Comparison of ENCODE assay signal across 1 cellular context in the genomic region with DNA sequence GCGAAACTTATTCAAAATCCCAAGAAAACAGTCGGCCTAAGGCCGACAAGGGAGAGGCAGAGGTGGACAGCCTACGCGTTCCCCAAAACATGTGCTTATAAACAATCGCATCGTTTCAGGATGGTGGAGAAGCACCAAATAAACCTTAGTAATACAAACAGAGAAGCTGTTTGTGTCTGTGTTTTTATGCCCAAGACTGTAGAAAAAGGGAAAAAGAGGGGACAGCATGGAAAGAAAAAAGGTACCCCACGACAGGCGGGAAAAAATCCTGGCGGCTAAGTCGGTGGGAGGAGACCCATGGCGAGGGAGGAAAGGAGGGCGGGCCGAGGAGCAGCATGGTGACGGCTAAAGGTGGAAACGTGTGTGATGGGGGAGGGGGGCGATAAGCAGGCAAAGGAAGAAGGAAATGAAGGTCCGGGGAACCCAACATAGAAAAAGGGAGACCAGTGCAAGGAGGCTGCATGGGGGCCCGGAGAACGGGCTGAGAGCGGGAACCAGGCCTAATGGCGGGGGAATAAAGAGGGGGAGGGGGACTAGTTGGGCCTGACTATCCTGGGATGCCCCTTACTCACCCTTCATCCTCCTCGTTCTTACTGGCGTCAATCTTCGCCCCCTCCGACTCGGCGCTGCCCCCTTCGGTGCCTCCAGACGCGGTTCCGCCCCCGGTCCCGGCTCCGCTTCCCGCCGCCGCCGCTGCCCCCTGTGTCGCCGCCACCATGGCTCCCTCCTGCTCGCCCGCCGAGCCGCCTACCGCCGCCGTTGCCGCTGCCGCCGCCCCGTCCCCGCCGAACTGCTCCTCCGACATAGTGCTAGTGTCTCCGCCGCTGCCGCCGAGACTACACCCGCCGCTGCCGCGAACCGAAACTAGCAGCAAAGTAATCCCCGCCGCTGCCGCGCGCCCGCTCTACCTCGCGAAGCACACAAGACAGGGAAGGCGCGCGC.
TF ChIP-seq lines count a peak whose summit lies in the region.

No MANE protein-coding gene starts in this region.

TF ChIP-seq in GM12878, 131 proteins besides CTCF, POLR2A, EP300 and RAD21 (continued from another document and continues in another):
- TF ChIP-seq, protein P1, sequence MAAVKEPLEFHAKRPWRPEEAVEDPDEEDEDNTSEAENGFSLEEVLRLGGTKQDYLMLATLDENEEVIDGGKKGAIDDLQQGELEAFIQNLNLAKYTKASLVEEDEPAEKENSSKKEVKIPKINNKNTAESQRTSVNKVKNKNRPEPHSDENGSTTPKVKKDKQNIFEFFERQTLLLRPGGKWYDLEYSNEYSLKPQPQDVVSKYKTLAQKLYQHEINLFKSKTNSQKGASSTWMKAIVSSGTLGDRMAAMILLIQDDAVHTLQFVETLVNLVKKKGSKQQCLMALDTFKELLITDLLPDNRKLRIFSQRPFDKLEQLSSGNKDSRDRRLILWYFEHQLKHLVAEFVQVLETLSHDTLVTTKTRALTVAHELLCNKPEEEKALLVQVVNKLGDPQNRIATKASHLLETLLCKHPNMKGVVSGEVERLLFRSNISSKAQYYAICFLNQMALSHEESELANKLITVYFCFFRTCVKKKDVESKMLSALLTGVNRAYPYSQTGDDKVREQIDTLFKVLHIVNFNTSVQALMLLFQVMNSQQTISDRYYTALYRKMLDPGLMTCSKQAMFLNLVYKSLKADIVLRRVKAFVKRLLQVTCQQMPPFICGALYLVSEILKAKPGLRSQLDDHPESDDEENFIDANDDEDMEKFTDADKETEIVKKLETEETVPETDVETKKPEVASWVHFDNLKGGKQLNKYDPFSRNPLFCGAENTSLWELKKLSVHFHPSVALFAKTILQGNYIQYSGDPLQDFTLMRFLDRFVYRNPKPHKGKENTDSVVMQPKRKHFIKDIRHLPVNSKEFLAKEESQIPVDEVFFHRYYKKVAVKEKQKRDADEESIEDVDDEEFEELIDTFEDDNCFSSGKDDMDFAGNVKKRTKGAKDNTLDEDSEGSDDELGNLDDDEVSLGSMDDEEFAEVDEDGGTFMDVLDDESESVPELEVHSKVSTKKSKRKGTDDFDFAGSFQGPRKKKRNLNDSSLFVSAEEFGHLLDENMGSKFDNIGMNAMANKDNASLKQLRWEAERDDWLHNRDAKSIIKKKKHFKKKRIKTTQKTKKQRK (IDR thresholded peaks at IDR 0.05; ENCODE audit: low read depth, low read length) = no peak
- TF ChIP-seq PML (IDR thresholded peaks at IDR 0.05; ENCODE audit: low read length) (no peak), CREM (IDR thresholded peaks at IDR 0.05; ENCODE audit: low read depth) (peak; percentile 42; the same call in 1 of the 2 replicates), KDM1A (IDR thresholded peaks at IDR 0.05; ENCODE audit: borderline replicate concordance) (no peak), HDAC6 (IDR thresholded peaks at IDR 0.05; ENCODE audit: unreplicated experiment) (no peak), EZH2 (IDR thresholded peaks at IDR 0.05; ENCODE audit: borderline replicate concordance, control insufficient read depth, low read depth, low read length) (no peak), PAX8 (IDR thresholded peaks at IDR 0.05) (no peak), HDAC2 (IDR thresholded peaks at IDR 0.05) (no peak), TCF3 (IDR thresholded peaks at IDR 0.05; ENCODE audit: borderline replicate concordance, insufficient read depth, low read depth, low read length) (no peak), CEBPB (IDR thresholded peaks at IDR 0.05; ENCODE audit: borderline replicate concordance in 1 of 2, low read depth in 2 of 2, low read length in 2 of 2) (no peak), SIX5 (IDR thresholded peaks at IDR 0.05; ENCODE audit: low read depth, low read length, severe bottlenecking) (peak; percentile 8), ZNF24 (IDR thresholded peaks at IDR 0.05) (no peak), YY1 (IDR thresholded peaks at IDR 0.05; ENCODE audit: low read depth, low read length) (peak; percentile 83), NFIC (IDR thresholded peaks at IDR 0.05; ENCODE audit: low read depth, low read length) (no peak), ZNF207 (IDR thresholded peaks at IDR 0.05; ENCODE audit: borderline replicate concordance) (no peak), TAF1 (IDR thresholded peaks at IDR 0.05; ENCODE audit: borderline replicate concordance, low read depth, low read length) (peak; percentile 63), ZZZ3 (IDR thresholded peaks at IDR 0.05; ENCODE audit: control insufficient read depth, insufficient read length, low read depth) (no peak), FOS (IDR thresholded peaks at IDR 0.05; ENCODE audit: borderline replicate concordance, extremely low read depth, insufficient read length) (no peak), BRCA1 (IDR thresholded peaks at IDR 0.05; ENCODE audit: low read depth, low read length) (no peak), SMC3 (IDR thresholded peaks at IDR 0.05; ENCODE audit: borderline replicate concordance, low read length) (no peak), ETV6 (conservative IDR thresholded peaks at IDR 0.05 in 1 of 2, IDR thresholded peaks at IDR 0.05 in 1 of 2; ENCODE audit: borderline replicate concordance in 1 of 2, low read depth in 1 of 2) (0 out of 4 replicates have a peak, but pooled peaks of 1 of the 2 experiments have one; percentile 14)
- TF ChIP-seq, protein P2, sequence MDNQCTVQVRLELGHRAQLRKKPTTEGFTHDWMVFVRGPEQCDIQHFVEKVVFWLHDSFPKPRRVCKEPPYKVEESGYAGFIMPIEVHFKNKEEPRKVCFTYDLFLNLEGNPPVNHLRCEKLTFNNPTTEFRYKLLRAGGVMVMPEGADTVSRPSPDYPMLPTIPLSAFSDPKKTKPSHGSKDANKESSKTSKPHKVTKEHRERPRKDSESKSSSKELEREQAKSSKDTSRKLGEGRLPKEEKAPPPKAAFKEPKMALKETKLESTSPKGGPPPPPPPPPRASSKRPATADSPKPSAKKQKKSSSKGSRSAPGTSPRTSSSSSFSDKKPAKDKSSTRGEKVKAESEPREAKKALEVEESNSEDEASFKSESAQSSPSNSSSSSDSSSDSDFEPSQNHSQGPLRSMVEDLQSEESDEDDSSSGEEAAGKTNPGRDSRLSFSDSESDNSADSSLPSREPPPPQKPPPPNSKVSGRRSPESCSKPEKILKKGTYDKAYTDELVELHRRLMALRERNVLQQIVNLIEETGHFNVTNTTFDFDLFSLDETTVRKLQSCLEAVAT (IDR thresholded peaks at IDR 0.05) = peak; percentile 14; the same call in 1 of the 2 replicates
- TF ChIP-seq, protein P3, sequence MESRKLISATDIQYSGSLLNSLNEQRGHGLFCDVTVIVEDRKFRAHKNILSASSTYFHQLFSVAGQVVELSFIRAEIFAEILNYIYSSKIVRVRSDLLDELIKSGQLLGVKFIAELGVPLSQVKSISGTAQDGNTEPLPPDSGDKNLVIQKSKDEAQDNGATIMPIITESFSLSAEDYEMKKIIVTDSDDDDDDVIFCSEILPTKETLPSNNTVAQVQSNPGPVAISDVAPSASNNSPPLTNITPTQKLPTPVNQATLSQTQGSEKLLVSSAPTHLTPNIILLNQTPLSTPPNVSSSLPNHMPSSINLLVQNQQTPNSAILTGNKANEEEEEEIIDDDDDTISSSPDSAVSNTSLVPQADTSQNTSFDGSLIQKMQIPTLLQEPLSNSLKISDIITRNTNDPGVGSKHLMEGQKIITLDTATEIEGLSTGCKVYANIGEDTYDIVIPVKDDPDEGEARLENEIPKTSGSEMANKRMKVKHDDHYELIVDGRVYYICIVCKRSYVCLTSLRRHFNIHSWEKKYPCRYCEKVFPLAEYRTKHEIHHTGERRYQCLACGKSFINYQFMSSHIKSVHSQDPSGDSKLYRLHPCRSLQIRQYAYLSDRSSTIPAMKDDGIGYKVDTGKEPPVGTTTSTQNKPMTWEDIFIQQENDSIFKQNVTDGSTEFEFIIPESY (IDR thresholded peaks at IDR 0.05) = no peak
- TF ChIP-seq, protein P4, sequence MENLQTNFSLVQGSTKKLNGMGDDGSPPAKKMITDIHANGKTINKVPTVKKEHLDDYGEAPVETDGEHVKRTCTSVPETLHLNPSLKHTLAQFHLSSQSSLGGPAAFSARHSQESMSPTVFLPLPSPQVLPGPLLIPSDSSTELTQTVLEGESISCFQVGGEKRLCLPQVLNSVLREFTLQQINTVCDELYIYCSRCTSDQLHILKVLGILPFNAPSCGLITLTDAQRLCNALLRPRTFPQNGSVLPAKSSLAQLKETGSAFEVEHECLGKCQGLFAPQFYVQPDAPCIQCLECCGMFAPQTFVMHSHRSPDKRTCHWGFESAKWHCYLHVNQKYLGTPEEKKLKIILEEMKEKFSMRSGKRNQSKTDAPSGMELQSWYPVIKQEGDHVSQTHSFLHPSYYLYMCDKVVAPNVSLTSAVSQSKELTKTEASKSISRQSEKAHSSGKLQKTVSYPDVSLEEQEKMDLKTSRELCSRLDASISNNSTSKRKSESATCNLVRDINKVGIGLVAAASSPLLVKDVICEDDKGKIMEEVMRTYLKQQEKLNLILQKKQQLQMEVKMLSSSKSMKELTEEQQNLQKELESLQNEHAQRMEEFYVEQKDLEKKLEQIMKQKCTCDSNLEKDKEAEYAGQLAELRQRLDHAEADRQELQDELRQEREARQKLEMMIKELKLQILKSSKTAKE (IDR thresholded peaks at IDR 0.05; ENCODE audit: low read depth, poor library complexity, severe bottlenecking) = no peak
- TF ChIP-seq, protein P5, sequence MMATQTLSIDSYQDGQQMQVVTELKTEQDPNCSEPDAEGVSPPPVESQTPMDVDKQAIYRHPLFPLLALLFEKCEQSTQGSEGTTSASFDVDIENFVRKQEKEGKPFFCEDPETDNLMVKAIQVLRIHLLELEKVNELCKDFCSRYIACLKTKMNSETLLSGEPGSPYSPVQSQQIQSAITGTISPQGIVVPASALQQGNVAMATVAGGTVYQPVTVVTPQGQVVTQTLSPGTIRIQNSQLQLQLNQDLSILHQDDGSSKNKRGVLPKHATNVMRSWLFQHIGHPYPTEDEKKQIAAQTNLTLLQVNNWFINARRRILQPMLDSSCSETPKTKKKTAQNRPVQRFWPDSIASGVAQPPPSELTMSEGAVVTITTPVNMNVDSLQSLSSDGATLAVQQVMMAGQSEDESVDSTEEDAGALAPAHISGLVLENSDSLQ (IDR thresholded peaks at IDR 0.05) = no peak
- TF ChIP-seq, protein P6, sequence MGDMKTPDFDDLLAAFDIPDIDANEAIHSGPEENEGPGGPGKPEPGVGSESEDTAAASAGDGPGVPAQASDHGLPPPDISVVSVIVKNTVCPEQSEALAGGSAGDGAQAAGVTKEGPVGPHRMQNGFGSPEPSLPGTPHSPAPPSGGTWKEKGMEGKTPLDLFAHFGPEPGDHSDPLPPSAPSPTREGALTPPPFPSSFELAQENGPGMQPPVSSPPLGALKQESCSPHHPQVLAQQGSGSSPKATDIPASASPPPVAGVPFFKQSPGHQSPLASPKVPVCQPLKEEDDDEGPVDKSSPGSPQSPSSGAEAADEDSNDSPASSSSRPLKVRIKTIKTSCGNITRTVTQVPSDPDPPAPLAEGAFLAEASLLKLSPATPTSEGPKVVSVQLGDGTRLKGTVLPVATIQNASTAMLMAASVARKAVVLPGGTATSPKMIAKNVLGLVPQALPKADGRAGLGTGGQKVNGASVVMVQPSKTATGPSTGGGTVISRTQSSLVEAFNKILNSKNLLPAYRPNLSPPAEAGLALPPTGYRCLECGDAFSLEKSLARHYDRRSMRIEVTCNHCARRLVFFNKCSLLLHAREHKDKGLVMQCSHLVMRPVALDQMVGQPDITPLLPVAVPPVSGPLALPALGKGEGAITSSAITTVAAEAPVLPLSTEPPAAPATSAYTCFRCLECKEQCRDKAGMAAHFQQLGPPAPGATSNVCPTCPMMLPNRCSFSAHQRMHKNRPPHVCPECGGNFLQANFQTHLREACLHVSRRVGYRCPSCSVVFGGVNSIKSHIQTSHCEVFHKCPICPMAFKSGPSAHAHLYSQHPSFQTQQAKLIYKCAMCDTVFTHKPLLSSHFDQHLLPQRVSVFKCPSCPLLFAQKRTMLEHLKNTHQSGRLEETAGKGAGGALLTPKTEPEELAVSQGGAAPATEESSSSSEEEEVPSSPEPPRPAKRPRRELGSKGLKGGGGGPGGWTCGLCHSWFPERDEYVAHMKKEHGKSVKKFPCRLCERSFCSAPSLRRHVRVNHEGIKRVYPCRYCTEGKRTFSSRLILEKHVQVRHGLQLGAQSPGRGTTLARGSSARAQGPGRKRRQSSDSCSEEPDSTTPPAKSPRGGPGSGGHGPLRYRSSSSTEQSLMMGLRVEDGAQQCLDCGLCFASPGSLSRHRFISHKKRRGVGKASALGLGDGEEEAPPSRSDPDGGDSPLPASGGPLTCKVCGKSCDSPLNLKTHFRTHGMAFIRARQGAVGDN (IDR thresholded peaks at IDR 0.05) = 0 out of 2 replicates have a peak, but pooled peaks have one; percentile 8
- TF ChIP-seq, protein P7, sequence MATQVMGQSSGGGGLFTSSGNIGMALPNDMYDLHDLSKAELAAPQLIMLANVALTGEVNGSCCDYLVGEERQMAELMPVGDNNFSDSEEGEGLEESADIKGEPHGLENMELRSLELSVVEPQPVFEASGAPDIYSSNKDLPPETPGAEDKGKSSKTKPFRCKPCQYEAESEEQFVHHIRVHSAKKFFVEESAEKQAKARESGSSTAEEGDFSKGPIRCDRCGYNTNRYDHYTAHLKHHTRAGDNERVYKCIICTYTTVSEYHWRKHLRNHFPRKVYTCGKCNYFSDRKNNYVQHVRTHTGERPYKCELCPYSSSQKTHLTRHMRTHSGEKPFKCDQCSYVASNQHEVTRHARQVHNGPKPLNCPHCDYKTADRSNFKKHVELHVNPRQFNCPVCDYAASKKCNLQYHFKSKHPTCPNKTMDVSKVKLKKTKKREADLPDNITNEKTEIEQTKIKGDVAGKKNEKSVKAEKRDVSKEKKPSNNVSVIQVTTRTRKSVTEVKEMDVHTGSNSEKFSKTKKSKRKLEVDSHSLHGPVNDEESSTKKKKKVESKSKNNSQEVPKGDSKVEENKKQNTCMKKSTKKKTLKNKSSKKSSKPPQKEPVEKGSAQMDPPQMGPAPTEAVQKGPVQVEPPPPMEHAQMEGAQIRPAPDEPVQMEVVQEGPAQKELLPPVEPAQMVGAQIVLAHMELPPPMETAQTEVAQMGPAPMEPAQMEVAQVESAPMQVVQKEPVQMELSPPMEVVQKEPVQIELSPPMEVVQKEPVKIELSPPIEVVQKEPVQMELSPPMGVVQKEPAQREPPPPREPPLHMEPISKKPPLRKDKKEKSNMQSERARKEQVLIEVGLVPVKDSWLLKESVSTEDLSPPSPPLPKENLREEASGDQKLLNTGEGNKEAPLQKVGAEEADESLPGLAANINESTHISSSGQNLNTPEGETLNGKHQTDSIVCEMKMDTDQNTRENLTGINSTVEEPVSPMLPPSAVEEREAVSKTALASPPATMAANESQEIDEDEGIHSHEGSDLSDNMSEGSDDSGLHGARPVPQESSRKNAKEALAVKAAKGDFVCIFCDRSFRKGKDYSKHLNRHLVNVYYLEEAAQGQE (IDR thresholded peaks at IDR 0.05; ENCODE audit: low read depth, low read length) = no peak
- TF ChIP-seq, protein P8, sequence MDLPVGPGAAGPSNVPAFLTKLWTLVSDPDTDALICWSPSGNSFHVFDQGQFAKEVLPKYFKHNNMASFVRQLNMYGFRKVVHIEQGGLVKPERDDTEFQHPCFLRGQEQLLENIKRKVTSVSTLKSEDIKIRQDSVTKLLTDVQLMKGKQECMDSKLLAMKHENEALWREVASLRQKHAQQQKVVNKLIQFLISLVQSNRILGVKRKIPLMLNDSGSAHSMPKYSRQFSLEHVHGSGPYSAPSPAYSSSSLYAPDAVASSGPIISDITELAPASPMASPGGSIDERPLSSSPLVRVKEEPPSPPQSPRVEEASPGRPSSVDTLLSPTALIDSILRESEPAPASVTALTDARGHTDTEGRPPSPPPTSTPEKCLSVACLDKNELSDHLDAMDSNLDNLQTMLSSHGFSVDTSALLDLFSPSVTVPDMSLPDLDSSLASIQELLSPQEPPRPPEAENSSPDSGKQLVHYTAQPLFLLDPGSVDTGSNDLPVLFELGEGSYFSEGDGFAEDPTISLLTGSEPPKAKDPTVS (IDR thresholded peaks at IDR 0.05; ENCODE audit: low read depth, low read length) = no peak
- TF ChIP-seq, protein P9, sequence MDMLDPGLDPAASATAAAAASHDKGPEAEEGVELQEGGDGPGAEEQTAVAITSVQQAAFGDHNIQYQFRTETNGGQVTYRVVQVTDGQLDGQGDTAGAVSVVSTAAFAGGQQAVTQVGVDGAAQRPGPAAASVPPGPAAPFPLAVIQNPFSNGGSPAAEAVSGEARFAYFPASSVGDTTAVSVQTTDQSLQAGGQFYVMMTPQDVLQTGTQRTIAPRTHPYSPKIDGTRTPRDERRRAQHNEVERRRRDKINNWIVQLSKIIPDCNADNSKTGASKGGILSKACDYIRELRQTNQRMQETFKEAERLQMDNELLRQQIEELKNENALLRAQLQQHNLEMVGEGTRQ (IDR thresholded peaks at IDR 0.05; ENCODE audit: borderline replicate concordance, low read depth, low read length) = no peak
